11 cellular contexts compared by ENCODE assay signal in the genomic region with DNA sequence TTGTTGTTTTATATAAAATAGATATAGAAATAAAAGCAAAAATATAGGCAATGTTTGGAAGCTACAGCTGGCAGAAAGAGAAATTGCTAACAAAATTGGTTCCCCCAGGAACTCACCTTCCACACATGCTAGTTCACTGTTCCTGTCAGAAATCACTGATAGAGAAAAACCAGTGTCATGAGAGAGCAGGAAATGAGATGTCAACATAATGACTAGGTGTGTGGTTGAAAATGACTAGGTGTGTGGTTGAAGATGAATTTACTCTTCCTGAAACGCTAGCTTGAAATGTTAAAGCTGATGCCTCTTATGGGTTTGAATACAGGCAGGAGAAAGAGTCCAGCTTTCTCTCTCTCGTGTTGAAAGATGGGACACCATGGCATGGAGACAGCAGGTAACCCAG.
DNase-seq lines count a peak whose midpoint lies in the region; ATAC-seq, FAIRE-seq and TF ChIP-seq lines count a peak whose summit lies in the region.
"Had no signal": no experiment of that assay in that cellular context is flagged by ENCODE, and none has a peak within 500 bp of the region (broad histone marks: within the 10 kb centered on the region; RNA-seq: fewer than 3 reads in every experiment).

No MANE protein-coding gene starts in this region.

- H3K9me3 Mint-ChIP-seq in CD4-positive, CD25-positive, alpha-beta regulatory T cell: no peaks in the 10 kb centered on the region
- peaks cover 32% of the 10 kb centered on the region for H3K9me3 Mint-ChIP-seq in HFFc6

- H3K4me3 ChIP-seq in CD4-positive, CD25-positive, alpha-beta regulatory T cell (ENCODE audit: low read depth, low read length): no peak overlapping the region
- no peak overlapping the region for H3K4me3 ChIP-seq in Peyer's patch

- peak in 2 of 3 donors; percentile 8 to 55 for DNase-seq in CD4-positive, CD25-positive, alpha-beta regulatory T cell
- DNase-seq in HT1080 (ENCODE audit: low read depth) (peak; percentile 25), H54 (ENCODE audit: insufficient read length, low spot score) (no peak), HuH-7.5 (ENCODE audit: low spot score) (no peak), HFFc6 (no peak), Peyer's patch (no peak)

- no peak overlapping the region for H3K27ac ChIP-seq in CD4-positive, CD25-positive, alpha-beta regulatory T cell (ENCODE audit: insufficient read depth, low read length, poor library complexity, severe bottlenecking)
- H3K27ac ChIP-seq in Peyer's patch: no peak overlapping the region
- H3K27ac ChIP-seq: C4-2B had no signal

- no peak overlapping the region for H3K27ac Mint-ChIP-seq in CD4-positive, CD25-positive, alpha-beta regulatory T cell
- no peak overlapping the region for H3K27ac Mint-ChIP-seq in HFFc6

- H3K9me3 ChIP-seq in CD4-positive, CD25-positive, alpha-beta regulatory T cell (ENCODE audit: control insufficient read depth in 2 of 2, low read length in 2 of 2): no peaks in the 10 kb centered on the region
- H3K9me3 ChIP-seq in Peyer's patch: no peaks in the 10 kb centered on the region

- no peak for FAIRE-seq in H54 (lab: Jason Lieb, UNC)
- FAIRE-seq: urothelium cell line had no signal

- peaks cover 5% of the 10 kb centered on the region for H3K36me3 Mint-ChIP-seq in CD4-positive, CD25-positive, alpha-beta regulatory T cell
- no peaks in the 10 kb centered on the region for H3K36me3 Mint-ChIP-seq in HFFc6 (ENCODE audit: low read depth)

- H3K36me3 ChIP-seq in CD4-positive, CD25-positive, alpha-beta regulatory T cell (ENCODE audit: control insufficient read depth, insufficient read depth, low read length): no peaks in the 10 kb centered on the region
- no peaks in the 10 kb centered on the region for H3K36me3 ChIP-seq in Peyer's patch

- H3K4me1 Mint-ChIP-seq in CD4-positive, CD25-positive, alpha-beta regulatory T cell: peaks cover 0 to 11% (median 3%) of the 10 kb centered on the region in 4 donors
- no peaks in the 10 kb centered on the region for H3K4me1 Mint-ChIP-seq in HFFc6 (ENCODE audit: low read depth)

- TF ChIP-seq CTCF in HFFc6 (IDR thresholded peaks at IDR 0.05): no peak
- no peak for TF ChIP-seq CTCF in Peyer's patch (IDR thresholded peaks at IDR 0.05)

- TF ChIP-seq POLR2A in H54 (IDR thresholded peaks at IDR 0.05; ENCODE audit: low read depth, low read length): no peak
- TF ChIP-seq POLR2A in Peyer's patch (IDR thresholded peaks at IDR 0.05): no peak

- H3K27me3 ChIP-seq in CD4-positive, CD25-positive, alpha-beta regulatory T cell (ENCODE audit: control insufficient read depth, insufficient read depth, low read length): no peaks in the 10 kb centered on the region
- no peaks in the 10 kb centered on the region for H3K27me3 ChIP-seq in Peyer's patch

- no peak for ATAC-seq in CD4-positive, CD25-positive, alpha-beta regulatory T cell (ENCODE audit: low read depth in 2 of 2)
- ATAC-seq in GM18867 (IDR thresholded peaks at IDR 0.05; ENCODE audit: unreplicated experiment) (peak; percentile 98), HG02623 (IDR thresholded peaks at IDR 0.05; ENCODE audit: unreplicated experiment) (peak; percentile 94)
- ATAC-seq: Panc1 had no signal

- H3K4me1 ChIP-seq in CD4-positive, CD25-positive, alpha-beta regulatory T cell (ENCODE audit: control insufficient read depth, insufficient read depth, low read length, poor library complexity, severe bottlenecking): no peaks in the 10 kb centered on the region
- no peaks in the 10 kb centered on the region for H3K4me1 ChIP-seq in Peyer's patch

- peak overlapping the region in 1 of 4 donors; percentile 42 for H3K4me3 Mint-ChIP-seq in CD4-positive, CD25-positive, alpha-beta regulatory T cell
- H3K4me3 Mint-ChIP-seq in HFFc6: no peak overlapping the region

- no peaks in the 10 kb centered on the region for H3K27me3 Mint-ChIP-seq in CD4-positive, CD25-positive, alpha-beta regulatory T cell
- no peaks in the 10 kb centered on the region for H3K27me3 Mint-ChIP-seq in HFFc6 (ENCODE audit: insufficient read depth)

Comparison
In these comparisons a context has a peak if more than half of its experiments do, and no peak if none do; other contexts are left out.
1. ATAC-seq: peak in GM18867 (single experiment) and HG02623 (single experiment); none in CD4-positive, CD25-positive, alpha-beta regulatory T cell (0 of 2).
2. DNase-seq: peak in CD4-positive, CD25-positive, alpha-beta regulatory T cell (2 of 3) and HT1080 (single experiment); none in H54 (single experiment), HuH-7.5 (single experiment), HFFc6 (single experiment) and Peyer's patch (0 of 3).